Comparison of ENCODE assay signal across 29 cellular contexts in the genomic region with DNA sequence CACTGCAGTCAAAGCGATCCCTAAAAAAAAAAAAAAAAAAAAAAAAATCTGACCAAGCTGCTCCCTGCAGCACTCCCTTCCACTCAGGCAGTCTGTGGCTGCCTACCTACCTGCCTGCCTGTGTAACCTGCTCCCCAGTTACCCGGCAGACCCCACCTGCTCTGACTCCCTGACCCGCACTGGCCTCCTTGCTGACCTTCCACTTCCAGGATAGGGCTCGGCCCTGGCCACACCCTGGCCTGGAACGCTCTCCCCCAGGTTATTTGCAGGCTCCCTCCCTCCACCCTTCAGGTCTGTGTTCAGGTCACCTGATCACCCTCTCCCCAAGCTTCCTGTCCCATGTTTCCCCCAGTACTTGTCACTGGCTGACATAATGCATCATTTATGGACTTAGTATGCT. TPM values are rescaled to one million over a fixed set of nuclear protein-coding genes. Genes with fewer than 3 reads are reported as not detected.
DNase-seq lines count a peak whose midpoint lies in the region; ATAC-seq and TF ChIP-seq lines count a peak whose summit lies in the region.
"Had no signal": no experiment of that assay in that cellular context is flagged by ENCODE, and none has a peak within 500 bp of the region (broad histone marks: within the 10 kb centered on the region; RNA-seq: fewer than 3 reads in every experiment).

No MANE protein-coding gene starts in this region.

- peak overlapping the region; percentile 42 to 63 for H3K27ac Mint-ChIP-seq in activated naive CD4-positive, alpha-beta T cell treated with anti-CD3 and anti-CD28 coated beads, Interleukin-2, amount 50 U/mL, for 72 hours
- H3K27ac Mint-ChIP-seq in activated naive CD4-positive, alpha-beta T cell treated with anti-CD3 and anti-CD28 coated beads, Interleukin-2, amount 10 ng/mL, durations not matched to agents 7 days and 5 days, result no peak overlapping the region
- H3K27ac Mint-ChIP-seq in CD8-positive, alpha-beta memory T cell, result peak overlapping the region in 4 of 8 donors; percentile 16 to 79 (median 74)
- H3K27ac Mint-ChIP-seq: activated CD8-positive, alpha-beta memory T cell treated with anti-CD3 and anti-CD28 coated beads, Interleukin-2, amount 10 ng/mL, durations not matched to agents 7 days and 5 days; progenitor cell of endocrine pancreas had no signal

- ATAC-seq in activated naive CD4-positive, alpha-beta T cell treated with anti-CD3 and anti-CD28 coated beads, Interleukin-2, amount 50 U/mL, for 72 hours, result no peak
- ATAC-seq in left lobe of liver (peak; percentile 28), upper lobe of right lung (peak; percentile 25)
- ATAC-seq: activated CD8-positive, alpha-beta memory T cell treated with anti-CD3 and anti-CD28 coated beads, Interleukin-2, amount 10 ng/mL, durations not matched to agents 7 days and 5 days; left ventricle myocardium superior had no signal

- intact Hi-C loops in upper lobe of right lung (cut with DNase I) (no loop called here), spleen (cut with DNase I; ENCODE audit: low total_unique reads) (no loop called here)

- H3K36me3 ChIP-seq in upper lobe of right lung (peaks cover 32% of the 10 kb centered on the region), spleen (peaks cover 0 to 100% (median 79%) of the 10 kb centered on the region in 6 donors)
- H3K36me3 ChIP-seq in CD8-positive, alpha-beta memory T cell (ENCODE audit: insufficient read depth, low read length), result peaks cover 7% of the 10 kb centered on the region
- H3K36me3 ChIP-seq: colonic mucosa had no signal

- no peak for TF ChIP-seq POLR2A in spleen (IDR thresholded peaks at IDR 0.05)

- POLR2A ChIA-PET in CD8-positive, alpha-beta memory T cell (lab: Charles Lee), result no interaction called here

- H3K4me1 ChIP-seq in upper lobe of right lung, result no peaks in the 10 kb centered on the region
- no peaks in the 10 kb centered on the region for H3K4me1 ChIP-seq in CD8-positive, alpha-beta memory T cell (ENCODE audit: insufficient read depth, low read length)
- no peaks in the 10 kb centered on the region for H3K4me1 ChIP-seq in spleen
- H3K4me1 ChIP-seq: BLaER1, colonic mucosa, sigmoid colon, suprapubic skin had no signal

- no peak overlapping the region for H3K4me3 Mint-ChIP-seq in activated naive CD4-positive, alpha-beta T cell treated with anti-CD3 and anti-CD28 coated beads, Interleukin-2, amount 10 ng/mL, durations not matched to agents 7 days and 5 days
- H3K4me3 Mint-ChIP-seq in CD8-positive, alpha-beta memory T cell, result no peak overlapping the region
- H3K4me3 Mint-ChIP-seq: activated CD8-positive, alpha-beta memory T cell treated with anti-CD3 and anti-CD28 coated beads, Interleukin-2, amount 10 ng/mL, durations not matched to agents 7 days and 5 days had no signal

- no peaks in the 10 kb centered on the region for H3K27me3 ChIP-seq in upper lobe of right lung
- no peaks in the 10 kb centered on the region for H3K27me3 ChIP-seq in CD8-positive, alpha-beta memory T cell (ENCODE audit: insufficient read depth, low read length, poor library complexity, severe bottlenecking)
- H3K27me3 ChIP-seq in spleen (replicated peaks in 1 of 7), result no peaks in the 10 kb centered on the region
- H3K27me3 ChIP-seq: BLaER1, colonic mucosa, esophagus squamous epithelium, sigmoid colon, suprapubic skin, vagina had no signal

- H3K27ac ChIP-seq in VCaP (peak overlapping the region; percentile 80), upper lobe of right lung (no peak overlapping the region), spleen (no peak overlapping the region)
- H3K27ac ChIP-seq in CD8-positive, alpha-beta memory T cell (ENCODE audit: low read depth, low read length), result no peak overlapping the region
- H3K27ac ChIP-seq: BLaER1, colonic mucosa, esophagus squamous epithelium, HL-60, RWPE1, sigmoid colon, suprapubic skin, vagina had no signal

- WGBS in spleen, 5 donors, result 90 to 100% (median 95%) methylated on average over 4 to 5 of the region's 5 CpGs

- peaks cover 24% of the 10 kb centered on the region for H3K4me1 Mint-ChIP-seq in activated naive CD4-positive, alpha-beta T cell treated with anti-CD3 and anti-CD28 coated beads, Interleukin-2, amount 10 ng/mL, durations not matched to agents 7 days and 5 days
- H3K4me1 Mint-ChIP-seq in CD8-positive, alpha-beta memory T cell, result peaks cover 0 to 14% (median 9%) of the 10 kb centered on the region in 3 donors

- CTCF ChIA-PET in activated naive CD4-positive, alpha-beta T cell treated with anti-CD3 and anti-CD28 coated beads, Interleukin-2, amount 10 ng/mL, durations not matched to agents 7 days and 5 days (lab: Charles Lee), result no interaction called here
- CTCF ChIA-PET in CD8-positive, alpha-beta memory T cell (lab: Charles Lee), result no interaction called here

- H3K36me3 Mint-ChIP-seq in activated naive CD4-positive, alpha-beta T cell treated with anti-CD3 and anti-CD28 coated beads, Interleukin-2, amount 50 U/mL, for 72 hours, result peaks cover 0 to 6% of the 10 kb centered on the region in 2 donors
- peaks cover 31% of the 10 kb centered on the region for H3K36me3 Mint-ChIP-seq in activated naive CD4-positive, alpha-beta T cell treated with anti-CD3 and anti-CD28 coated beads, Interleukin-2, amount 10 ng/mL, durations not matched to agents 7 days and 5 days
- peaks cover 3 to 80% (median 6%) of the 10 kb centered on the region in 3 donors for H3K36me3 Mint-ChIP-seq in CD8-positive, alpha-beta memory T cell

- TF ChIP-seq CTCF in VCaP (conservative IDR thresholded peaks at IDR 0.05) (no peak), upper lobe of right lung (IDR thresholded peaks at IDR 0.05) (no peak), spleen (IDR thresholded peaks at IDR 0.05 in 8 of 11, conservative IDR thresholded peaks at IDR 0.05 in 3 of 11) (no peak)

- H3K4me3 ChIP-seq in upper lobe of right lung (no peak overlapping the region), spleen (no peak overlapping the region)
- H3K4me3 ChIP-seq in CD8-positive, alpha-beta memory T cell (ENCODE audit: low read length), result no peak overlapping the region
- H3K4me3 ChIP-seq: BLaER1, colonic mucosa, esophagus squamous epithelium, sigmoid colon, suprapubic skin, vagina had no signal

- no peaks in the 10 kb centered on the region for H3K9me3 ChIP-seq in upper lobe of right lung
- H3K9me3 ChIP-seq in CD8-positive, alpha-beta memory T cell (ENCODE audit: low read length), result no peaks in the 10 kb centered on the region
- no peaks in the 10 kb centered on the region for H3K9me3 ChIP-seq in spleen
- H3K9me3 ChIP-seq: BLaER1, colonic mucosa, esophagus squamous epithelium, sigmoid colon, SK-N-SH, suprapubic skin, vagina had no signal

- H3K9me3 Mint-ChIP-seq in activated naive CD4-positive, alpha-beta T cell treated with anti-CD3 and anti-CD28 coated beads, Interleukin-2, amount 50 U/mL, for 72 hours, result no peaks in the 10 kb centered on the region
- no peaks in the 10 kb centered on the region for H3K9me3 Mint-ChIP-seq in activated naive CD4-positive, alpha-beta T cell treated with anti-CD3 and anti-CD28 coated beads, Interleukin-2, amount 10 ng/mL, durations not matched to agents 7 days and 5 days
- no peaks in the 10 kb centered on the region for H3K9me3 Mint-ChIP-seq in CD8-positive, alpha-beta memory T cell

- no peaks in the 10 kb centered on the region for H3K27me3 Mint-ChIP-seq in activated naive CD4-positive, alpha-beta T cell treated with anti-CD3 and anti-CD28 coated beads, Interleukin-2, amount 10 ng/mL, durations not matched to agents 7 days and 5 days
- H3K27me3 Mint-ChIP-seq in CD8-positive, alpha-beta memory T cell, result peaks cover 0 to 4% of the 10 kb centered on the region in 2 donors
- H3K27me3 Mint-ChIP-seq: activated CD8-positive, alpha-beta memory T cell treated with anti-CD3 and anti-CD28 coated beads, Interleukin-2, amount 10 ng/mL, durations not matched to agents 7 days and 5 days had no signal

- DNase-seq in activated naive CD4-positive, alpha-beta T cell treated with anti-CD3 and anti-CD28 coated beads, Interleukin-2, amount 50 U/mL, for 72 hours (ENCODE audit: low spot score in 2 of 2), result no peak
- DNase-seq in activated naive CD4-positive, alpha-beta T cell treated with anti-CD3 and anti-CD28 coated beads, Interleukin-2, amount 10 ng/mL, durations not matched to agents 7 days and 5 days, result no peak
- DNase-seq in left lobe of liver (ENCODE audit: low spot score) (no peak), upper lobe of right lung (no peak), NCI-H1694 treated with DMSO at 0.1 percent for 48 hours (lab: John Stamatoyannopoulos, UW) (no peak), spleen (no peak)
- DNase-seq in CD8-positive, alpha-beta memory T cell, result no peak
- DNase-seq: activated CD4-positive, alpha-beta T cell treated with anti-CD3 and anti-CD28 coated beads for 48 hours; activated CD8-positive, alpha-beta memory T cell treated with anti-CD3 and anti-CD28 coated beads, Interleukin-2, amount 10 ng/mL, durations not matched to agents 7 days and 5 days; activated effector memory CD4-positive, alpha-beta T cell treated with Interleukin-2 at 50 U/mL for 16 hours; amniotic stem cell; colonic mucosa; esophagus squamous epithelium; HCEC 1CT; IMR-90; left ventricle myocardium superior; NCI-H1092 treated with DMSO at 0.1 percent for 48 hours; NCI-H2029; NCI-H345; NCI-H82; sigmoid colon; SK-N-SH had no signal

RNA-seq across cellular contexts. Expression of a gene that starts 43.6 kb away (rescaled TPM):
- total RNA-seq in activated naive CD4-positive, alpha-beta T cell treated with anti-CD3 and anti-CD28 coated beads, Interleukin-2, amount 50 U/mL, for 72 hours, result 10 to 100 TPM; 40.4 to 50.6 TPM
- 2.4 TPM for total RNA-seq in left lobe of liver
- 35.3 TPM for total RNA-seq in upper lobe of right lung
- total RNA-seq in CD8-positive, alpha-beta memory T cell, result 10 to 100 TPM; 40.7 to 41.2 TPM
- 45.0 TPM for polyA plus RNA-seq in CD8-positive, alpha-beta memory T cell
- 100 to 1,000 TPM in 2 of 7 donors, 10 to 100 TPM in 5; 61.5 to 153 (median 75.7) TPM for total RNA-seq in spleen
- polyA plus RNA-seq in spleen, result 10 to 100 TPM; 27.8 to 28.3 (median 27.9) TPM

Comparison
In these comparisons a context has a peak if more than half of its experiments do, and no peak if none do; other contexts are left out.
1. ATAC-seq: peak in left lobe of liver (single experiment) and upper lobe of right lung (single experiment); none in activated naive CD4-positive, alpha-beta T cell treated with anti-CD3 and anti-CD28 coated beads, Interleukin-2, amount 50 U/mL, for 72 hours (0 of 2).
2. RNA of a gene that starts 43.6 kb away (total RNA-seq): 61.5 to 153 TPM in spleen, 40.4 to 50.6 TPM in activated naive CD4-positive, alpha-beta T cell treated with anti-CD3 and anti-CD28 coated beads, Interleukin-2, amount 50 U/mL, for 72 hours, 40.7 to 41.2 TPM in CD8-positive, alpha-beta memory T cell and 35.3 TPM in upper lobe of right lung (single experiment); 2.4 TPM in left lobe of liver (single experiment); every median in the first group is over 10 times any median in the second.